ENCODE assay signal across 27 cellular contexts in the genomic region with DNA sequence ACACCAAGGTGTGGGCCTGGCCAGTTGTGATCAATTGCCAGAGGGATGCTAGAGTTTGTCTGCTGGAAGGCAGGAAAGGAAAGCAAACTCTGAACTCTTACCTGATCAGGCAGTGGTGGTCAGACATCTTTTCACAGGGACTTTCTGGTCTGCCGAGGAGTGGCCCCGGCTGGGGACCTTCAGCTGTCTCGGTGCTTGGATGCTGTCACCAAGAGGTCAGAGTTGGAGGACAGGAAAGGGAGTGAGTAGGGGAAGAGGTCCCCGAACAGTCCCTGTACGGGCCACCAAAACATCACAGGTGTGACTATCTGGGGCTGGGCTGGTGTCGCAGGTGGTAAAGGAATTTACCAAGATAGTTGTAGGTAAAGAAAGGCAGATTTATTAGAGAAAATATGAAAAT.
"Had no signal": no experiment of that assay in that cellular context is flagged by ENCODE, and none has a peak within 500 bp of the region (broad histone marks: within the 10 kb centered on the region; RNA-seq: fewer than 3 reads in every experiment).

No MANE protein-coding gene starts in this region.

- H3K4me1 Mint-ChIP-seq: endodermal cell, mesothelial cell of epicardium, naive B cell had no signal

- H3K27me3 ChIP-seq: esophagus squamous epithelium, gastrocnemius medialis, left lung had no signal

- H3K27ac ChIP-seq: epithelial cell of prostate, esophagus squamous epithelium, gastrocnemius medialis, heart right ventricle, left lung, lower lobe of right lung had no signal

- H3K36me3 ChIP-seq: esophagus squamous epithelium, gastrocnemius medialis, heart right ventricle, left lung, lower lobe of right lung had no signal

- H3K9me3 ChIP-seq: esophagus squamous epithelium, gastrocnemius medialis, heart right ventricle, left lung, lower lobe of right lung, mucosa of descending colon had no signal

- ATAC-seq: effector memory CD8-positive, alpha-beta T cell; esophagus mucosa; gastrocnemius medialis; heart right ventricle; left cardiac atrium; left lung; left ventricle myocardium superior; lower lobe of right lung; mucosa of descending colon had no signal

- H3K4me1 ChIP-seq: esophagus squamous epithelium, gastrocnemius medialis, lower lobe of right lung had no signal

- H3K27ac Mint-ChIP-seq: dendritic cell treated with granulocyte-macrophage colony-stimulating factor and Interleukin-4, amounts not matched to agents 40 ng/mL and 50 ng/mL, for 4 days; effector memory CD8-positive, alpha-beta T cell; endodermal cell; mesothelial cell of epicardium; naive B cell had no signal

- H3K9me3 Mint-ChIP-seq: dendritic cell treated with granulocyte-macrophage colony-stimulating factor and Interleukin-4, amounts not matched to agents 40 ng/mL and 50 ng/mL, for 4 days; effector memory CD8-positive, alpha-beta T cell; endodermal cell; mesothelial cell of epicardium; naive B cell had no signal

- FAIRE-seq: endometrium, islet of Langerhans, keratinocyte had no signal

- H3K27me3 Mint-ChIP-seq: dendritic cell treated with granulocyte-macrophage colony-stimulating factor and Interleukin-4, amounts not matched to agents 40 ng/mL and 50 ng/mL, for 4 days had no signal

- DNase-seq: cortex of kidney; effector CD8-positive, alpha-beta T cell; effector memory CD8-positive, alpha-beta T cell; endodermal cell; erythroblast; esophagus squamous epithelium; foreskin fibroblast; foreskin melanocyte; gastrocnemius medialis; glutamatergic neuron; head of caudate nucleus; heart right ventricle; hippocampal formation; left cardiac atrium; left lung; left ventricle myocardium superior; lower lobe of right lung; mesenchymal stem cell; mucosa of descending colon; naive B cell had no signal

- H3K36me3 Mint-ChIP-seq: mesothelial cell of epicardium, naive B cell had no signal

- H3K4me3 Mint-ChIP-seq: dendritic cell treated with granulocyte-macrophage colony-stimulating factor and Interleukin-4, amounts not matched to agents 40 ng/mL and 50 ng/mL, for 4 days; effector memory CD8-positive, alpha-beta T cell; endodermal cell; mesothelial cell of epicardium had no signal

- H3K4me3 ChIP-seq: esophagus squamous epithelium, gastrocnemius medialis, heart right ventricle, left lung, lower lobe of right lung, mucosa of descending colon had no signal
